25 cellular contexts compared by ENCODE assay signal in genomic region chr3:27614592-27614991, GRCh38.
"Had no signal": no experiment of that assay in that cellular context is flagged by ENCODE, and none has a peak within 500 bp of the region (broad histone marks: within the 10 kb centered on the region; RNA-seq: fewer than 3 reads in every experiment).

No MANE protein-coding gene starts in this region.

- H3K27ac ChIP-seq: lower lobe of right lung, vagina had no signal

- H3K27me3 ChIP-seq: vagina had no signal

- ATAC-seq: esophagus mucosa; left lobe of liver; lower lobe of right lung; naive thymus-derived CD4-positive, alpha-beta T cell; sciatic nerve; stimulated activated effector memory CD8-positive, alpha-beta T cell treated with anti-CD3 and anti-CD28 coated beads, Interleukin-12 subunit alpha, Interleukin-12 subunit beta, amount 100 ng/mL, for 72 hours had no signal

- H3K4me3 Mint-ChIP-seq: activated B cell treated with CpG ODN at 0.5 μM for 24 hours; activated naive CD8-positive, alpha-beta T cell treated with anti-CD3 and anti-CD28 coated beads, Interleukin-2, amount 10 ng/mL, durations not matched to agents 7 days and 5 days; immature natural killer cell; naive thymus-derived CD4-positive, alpha-beta T cell; neural crest cell; stimulated activated effector memory CD8-positive, alpha-beta T cell treated with anti-CD3 and anti-CD28 coated beads, Interleukin-12 subunit alpha, Interleukin-12 subunit beta, amount 100 ng/mL, for 72 hours; type B pancreatic cell had no signal

- H3K27ac Mint-ChIP-seq: activated B cell treated with CpG ODN at 0.5 μM for 24 hours; activated naive CD8-positive, alpha-beta T cell treated with anti-CD3 and anti-CD28 coated beads, Interleukin-2, amount 10 ng/mL, durations not matched to agents 7 days and 5 days; immature natural killer cell; naive thymus-derived CD4-positive, alpha-beta T cell; stimulated activated effector memory CD8-positive, alpha-beta T cell treated with anti-CD3 and anti-CD28 coated beads, Interleukin-12 subunit alpha, Interleukin-12 subunit beta, amount 100 ng/mL, for 72 hours; type B pancreatic cell had no signal

- H3K36me3 ChIP-seq: lower lobe of right lung, vagina had no signal

- H3K27me3 Mint-ChIP-seq: activated B cell treated with CpG ODN at 0.5 μM for 24 hours; activated naive CD8-positive, alpha-beta T cell treated with anti-CD3 and anti-CD28 coated beads, Interleukin-2, amount 10 ng/mL, durations not matched to agents 7 days and 5 days; naive thymus-derived CD4-positive, alpha-beta T cell had no signal

- H3K4me3 ChIP-seq: lower lobe of right lung, vagina had no signal

- H3K36me3 Mint-ChIP-seq: stimulated activated effector memory CD8-positive, alpha-beta T cell treated with anti-CD3 and anti-CD28 coated beads, Interleukin-12 subunit alpha, Interleukin-12 subunit beta, amount 100 ng/mL, for 72 hours; type B pancreatic cell had no signal

- H3K4me1 Mint-ChIP-seq: activated naive CD8-positive, alpha-beta T cell treated with anti-CD3 and anti-CD28 coated beads, Interleukin-2, amount 10 ng/mL, durations not matched to agents 7 days and 5 days; immature natural killer cell; neural crest cell had no signal

- DNase-seq: activated B cell treated with CpG ODN at 0.5 μM for 24 hours; activated CD4-positive, alpha-beta T cell treated with anti-CD3 and anti-CD28 coated beads for 4 hours; activated CD4-positive, alpha-beta T cell treated with anti-CD3 and anti-CD28 coated beads, Interleukin-2, amount 50 U/mL, for 48 hours; activated CD8-positive, alpha-beta memory T cell treated with anti-CD3 and anti-CD28 coated beads, Interleukin-2, amount 50 U/mL, for 48 hours; activated naive CD4-positive, alpha-beta T cell treated with Interleukin-2 at 50 U/mL for 16 hours; activated naive CD8-positive, alpha-beta T cell treated with anti-CD3 and anti-CD28 coated beads, Interleukin-2, amount 10 ng/mL, durations not matched to agents 7 days and 5 days; activated T-cell treated with anti-CD3 and anti-CD28 coated beads, Interleukin-2, amount 50 U/mL, for 48 hours; amniotic stem cell; cerebellar nuclear complex; effector memory CD4-positive, alpha-beta T cell; foreskin melanocyte; immature natural killer cell; lower lobe of right lung; naive thymus-derived CD4-positive, alpha-beta T cell; occipital lobe; small intestine; stimulated activated CD4-positive, alpha-beta T cell treated with anti-CD3 and anti-CD28 coated beads, Interleukin-2, amount 100 ng/mL, for 24 hours; T1000 had no signal

- H3K4me1 ChIP-seq: lower lobe of right lung, vagina had no signal
